In genomic region chr9:100167176-100167575, GRCh38 we compare ENCODE assay signal across 20 cellular contexts.
"Had no signal": no experiment of that assay in that cellular context is flagged by ENCODE, and none has a peak within 500 bp of the region (broad histone marks: within the 10 kb centered on the region; RNA-seq: fewer than 3 reads in every experiment).

No MANE protein-coding gene starts in this region.

- H3K4me3 Mint-ChIP-seq: activated CD8-positive, alpha-beta T cell treated with anti-CD3 and anti-CD28 coated beads for 36 hours; activated naive CD8-positive, alpha-beta T cell; activated T-cell treated with anti-CD3 and anti-CD28 coated beads, Interleukin-2, amount 50 U/mL, for 72 hours; endodermal cell; neural progenitor cell; stimulated activated effector memory CD8-positive, alpha-beta T cell treated with anti-CD3 and anti-CD28 coated beads, Interleukin-12 subunit alpha, Interleukin-12 subunit beta, amount 100 ng/mL, for 72 hours; T-helper 1 cell treated with Interleukin-12 subunit alpha and Interleukin-12 subunit beta and Interleukin-4 antibody, amounts not matched to agents 30 μg/mL and 1 μg/mL, for 36 hours; WTC11 had no signal

- H3K4me1 ChIP-seq: lower lobe of right lung, pancreas, upper lobe of right lung had no signal

- H3K9me3 Mint-ChIP-seq: endodermal cell; neural progenitor cell; T-helper 1 cell treated with Interleukin-12 subunit alpha and Interleukin-12 subunit beta and Interleukin-4 antibody, amounts not matched to agents 30 μg/mL and 1 μg/mL, for 36 hours had no signal

- H3K27ac Mint-ChIP-seq: activated CD8-positive, alpha-beta T cell treated with anti-CD3 and anti-CD28 coated beads for 36 hours; activated naive CD8-positive, alpha-beta T cell; activated T-cell treated with anti-CD3 and anti-CD28 coated beads, Interleukin-2, amount 50 U/mL, for 72 hours; endodermal cell; neural progenitor cell; stimulated activated effector memory CD8-positive, alpha-beta T cell treated with anti-CD3 and anti-CD28 coated beads, Interleukin-12 subunit alpha, Interleukin-12 subunit beta, amount 100 ng/mL, for 72 hours; T-helper 1 cell treated with Interleukin-12 subunit alpha and Interleukin-12 subunit beta and Interleukin-4 antibody, amounts not matched to agents 30 μg/mL and 1 μg/mL, for 36 hours; WTC11 had no signal

- H2AFZ ChIP-seq: neural progenitor cell had no signal

- H3K27me3 Mint-ChIP-seq: activated CD8-positive, alpha-beta T cell treated with anti-CD3 and anti-CD28 coated beads for 36 hours; activated naive CD8-positive, alpha-beta T cell had no signal

- H3K9me3 ChIP-seq: esophagus muscularis mucosa, lower lobe of right lung, pancreas, thoracic aorta, upper lobe of right lung had no signal

- ATAC-seq: activated CD8-positive, alpha-beta T cell treated with anti-CD3 and anti-CD28 coated beads for 36 hours; activated T-cell treated with anti-CD3 and anti-CD28 coated beads, Interleukin-2, amount 50 U/mL, for 72 hours; left colon; lower lobe of right lung; pancreas; stimulated activated effector memory CD8-positive, alpha-beta T cell treated with anti-CD3 and anti-CD28 coated beads, Interleukin-12 subunit alpha, Interleukin-12 subunit beta, amount 100 ng/mL, for 72 hours; upper lobe of right lung; WTC11 had no signal

- H3K27me3 ChIP-seq: cardiac muscle cell, dorsolateral prefrontal cortex, esophagus muscularis mucosa, neural progenitor cell, pancreas, upper lobe of right lung had no signal

- FAIRE-seq: pancreas had no signal

- DNase-seq: activated CD4-positive, alpha-beta T cell treated with anti-CD3 and anti-CD28 coated beads for 4 hours; activated CD8-positive, alpha-beta memory T cell treated with anti-CD3 and anti-CD28 coated beads, Interleukin-2, amount 50 U/mL, for 4 hours; activated CD8-positive, alpha-beta T cell treated with anti-CD3 and anti-CD28 coated beads for 36 hours; activated gamma-delta T cell; activated T-cell treated with anti-CD3 and anti-CD28 coated beads, Interleukin-2, amount 50 U/mL, for 72 hours; amygdala; dorsolateral prefrontal cortex; endodermal cell; left colon; lower lobe of right lung; pancreas; upper lobe of right lung had no signal

- H3K4me3 ChIP-seq: cardiac muscle cell, dorsolateral prefrontal cortex, esophagus muscularis mucosa, lower lobe of right lung, neural progenitor cell, pancreas, thoracic aorta, upper lobe of right lung had no signal

- H3K9ac ChIP-seq: neural progenitor cell had no signal

- H3K36me3 Mint-ChIP-seq: stimulated activated effector memory CD8-positive, alpha-beta T cell treated with anti-CD3 and anti-CD28 coated beads, Interleukin-12 subunit alpha, Interleukin-12 subunit beta, amount 100 ng/mL, for 72 hours; WTC11 had no signal

- H3K4me1 Mint-ChIP-seq: stimulated activated effector memory CD8-positive, alpha-beta T cell treated with anti-CD3 and anti-CD28 coated beads, Interleukin-12 subunit alpha, Interleukin-12 subunit beta, amount 100 ng/mL, for 72 hours had no signal

- H3K36me3 ChIP-seq: cardiac muscle cell, esophagus muscularis mucosa, lower lobe of right lung, neural progenitor cell, pancreas, thoracic aorta, upper lobe of right lung had no signal

- H3K27ac ChIP-seq: cardiac muscle cell, dorsolateral prefrontal cortex, esophagus muscularis mucosa, lower lobe of right lung, neural progenitor cell, pancreas, thoracic aorta, upper lobe of right lung had no signal
